17 cellular contexts compared by ENCODE assay signal in genomic region chr15:46170326-46170725, GRCh38.
A peak's percentile ranks its signal among the peaks of the same experiment; 100 is the strongest.
DNase-seq lines count a peak whose midpoint lies in the region; ATAC-seq and TF ChIP-seq lines count a peak whose summit lies in the region.
"Had no signal": no experiment of that assay in that cellular context is flagged by ENCODE, and none has a peak within 500 bp of the region (broad histone marks: within the 10 kb centered on the region; RNA-seq: fewer than 3 reads in every experiment).

No MANE protein-coding gene starts in this region.

- H3K4me1 Mint-ChIP-seq in MCF 10A (ENCODE audit: insufficient read depth, unreplicated experiment) = no peaks in the 10 kb centered on the region
- H3K4me1 Mint-ChIP-seq in stimulated activated naive B cell treated with anti-CD40 and anti-IgM and Interleukin-4, amounts not matched to agents 10 μg/mL and 1 μg/mL and 100 μg/mL, for 72 hours = no peaks in the 10 kb centered on the region
- H3K4me1 Mint-ChIP-seq: GM23338 had no signal

- no peak overlapping the region for H3K27ac ChIP-seq in mammary epithelial cell (ENCODE audit: insufficient read depth, low read depth, low read length)
- H3K27ac ChIP-seq: 22Rv1, A549, C4-2B had no signal

- no peaks in the 10 kb centered on the region for H3K36me3 ChIP-seq in mammary epithelial cell (ENCODE audit: insufficient read depth, low read length)

- dilution Hi-C loops in mammary epithelial cell (cut with HindIII; ENCODE audit: low sequenced_read_pairs) = no loop called here

- DNase-seq in mammary epithelial cell (peak; percentile 3), MCF 10A (ENCODE audit: unreplicated experiment) (no peak), SK-MEL-5 (ENCODE audit: low read depth, low spot score) (peak; percentile 4), foreskin melanocyte (peak; percentile 81)
- no peak for DNase-seq in stimulated activated naive B cell treated with anti-CD40 and anti-IgM and Interleukin-4, amounts not matched to agents 10 μg/mL and 1 μg/mL and 100 μg/mL, for 72 hours
- no peak for DNase-seq in activated CD8-positive, alpha-beta memory T cell treated with anti-CD3 and anti-CD28 coated beads, Interleukin-2, amount 50 U/mL, for 4 hours
- no peak for DNase-seq in activated CD4-positive, CD25-positive, alpha-beta regulatory T cell (lab: John Stamatoyannopoulos, UW)
- DNase-seq: AML-193; CD4-positive, alpha-beta T cell; DMS153; DMS79; GDM1; HCEC 1CT had no signal

- no peaks in the 10 kb centered on the region for H3K36me3 Mint-ChIP-seq in MCF 10A (ENCODE audit: insufficient read depth, unreplicated experiment)
- H3K36me3 Mint-ChIP-seq in stimulated activated naive B cell treated with anti-CD40 and anti-IgM and Interleukin-4, amounts not matched to agents 10 μg/mL and 1 μg/mL and 100 μg/mL, for 72 hours = no peaks in the 10 kb centered on the region

- no peaks in the 10 kb centered on the region for H4K20me1 ChIP-seq in mammary epithelial cell (ENCODE audit: insufficient read depth, low read length)

- no peak overlapping the region for H2AFZ ChIP-seq in mammary epithelial cell (ENCODE audit: low read depth, low read length)
- H2AFZ ChIP-seq: GM23338 had no signal

- ATAC-seq in stimulated activated naive B cell treated with anti-CD40 and anti-IgM and Interleukin-4, amounts not matched to agents 10 μg/mL and 1 μg/mL and 100 μg/mL, for 72 hours (replicated peaks) = no peak
- ATAC-seq: A549, GM23338 had no signal

- intact Hi-C loops in mammary epithelial cell (cut with micrococcal nuclease) = no loop called here
- intact Hi-C loops in MCF 10A (cut with micrococcal nuclease) = no loop called here

- no TSS peak for BruUV-seq in mammary epithelial cell (replicated peaks; lab: Mats Ljungman, UMichigan)
- no TSS peak for BruUV-seq in MCF 10A (replicated peaks; lab: Mats Ljungman, UMichigan)

- peaks cover 13% of the 10 kb centered on the region for H3K9me3 Mint-ChIP-seq in MCF 10A (ENCODE audit: unreplicated experiment)
- peaks cover 4 to 12% of the 10 kb centered on the region in 2 donors for H3K9me3 Mint-ChIP-seq in stimulated activated naive B cell treated with anti-CD40 and anti-IgM and Interleukin-4, amounts not matched to agents 10 μg/mL and 1 μg/mL and 100 μg/mL, for 72 hours

- H3K27ac Mint-ChIP-seq in MCF 10A (ENCODE audit: low read depth, unreplicated experiment) = no peak overlapping the region
- no peak overlapping the region for H3K27ac Mint-ChIP-seq in stimulated activated naive B cell treated with anti-CD40 and anti-IgM and Interleukin-4, amounts not matched to agents 10 μg/mL and 1 μg/mL and 100 μg/mL, for 72 hours
- H3K27ac Mint-ChIP-seq: CD4-positive, alpha-beta T cell; GM23338 had no signal

- H3K4me1 ChIP-seq in mammary epithelial cell (ENCODE audit: insufficient read depth, low read length) = no peaks in the 10 kb centered on the region
- H3K4me1 ChIP-seq: A549 had no signal

- H3K27me3 Mint-ChIP-seq in MCF 10A (ENCODE audit: insufficient read depth, unreplicated experiment) = no peaks in the 10 kb centered on the region
- H3K27me3 Mint-ChIP-seq in stimulated activated naive B cell treated with anti-CD40 and anti-IgM and Interleukin-4, amounts not matched to agents 10 μg/mL and 1 μg/mL and 100 μg/mL, for 72 hours = no peaks in the 10 kb centered on the region
- H3K27me3 Mint-ChIP-seq: CD4-positive, alpha-beta T cell had no signal

- no peak overlapping the region for H3K4me2 ChIP-seq in mammary epithelial cell (ENCODE audit: insufficient read depth, low read depth, low read length)
- H3K4me2 ChIP-seq: A549, GM23338 had no signal

- no peaks in the 10 kb centered on the region for H3K27me3 ChIP-seq in mammary epithelial cell (ENCODE audit: insufficient read depth, low read length)

- peaks cover 6% of the 10 kb centered on the region for H3K9me3 ChIP-seq in mammary epithelial cell (replicated peaks; ENCODE audit: insufficient read depth, low read length)
- H3K9me3 ChIP-seq: A549 had no signal

- no peak overlapping the region for H3K4me3 ChIP-seq in mammary epithelial cell (replicated peaks in 1 of 3; ENCODE audit: insufficient read depth in 1 of 3, low read depth in 2 of 3, low read length in 3 of 3)
- H3K4me3 ChIP-seq: A549, GM23338 had no signal

- CTCF ChIA-PET in mammary epithelial cell (lab: Charles Lee; ENCODE audit: low non-redundant PET) = no interaction called here
- CTCF ChIA-PET in MCF 10A (lab: Yijun Ruan, JAX) = interaction anchor here (1.0 kb wide), 1 partner anchor 131 kb away, joined by 4 read pairs; no protein-coding TSS in a partner anchor

- H3K9ac ChIP-seq in mammary epithelial cell (ENCODE audit: insufficient read depth, low read length) = no peak overlapping the region

- in situ Hi-C loops in mammary epithelial cell (cut with MboI; ENCODE audit: low sequenced_read_pairs in 2 of 2) (no loop called here), SK-MEL-5 (cut with HindIII; ENCODE audit: low pct_unique_long_range_greater_than_20kb, low sequenced_read_pairs) (no loop called here)

- 79% methylated on average over 3 of the region's 3 CpGs for WGBS in mammary epithelial cell (ENCODE audit: low coverage, missing lambda C conversion rate)

- no peaks in the 10 kb centered on the region for H3K79me2 ChIP-seq in mammary epithelial cell (ENCODE audit: insufficient read depth, low read length)

- H3K4me3 Mint-ChIP-seq in MCF 10A (ENCODE audit: unreplicated experiment) = no peak overlapping the region
- no peak overlapping the region for H3K4me3 Mint-ChIP-seq in stimulated activated naive B cell treated with anti-CD40 and anti-IgM and Interleukin-4, amounts not matched to agents 10 μg/mL and 1 μg/mL and 100 μg/mL, for 72 hours
- H3K4me3 Mint-ChIP-seq: CD4-positive, alpha-beta T cell; GM23338 had no signal

- TF ChIP-seq CTCF in mammary epithelial cell (conservative IDR thresholded peaks at IDR 0.05 in 1 of 2, IDR thresholded peaks at IDR 0.05 in 1 of 2; ENCODE audit: extremely low read depth in 1 of 2, insufficient read depth in 1 of 2, low read depth in 1 of 2, low read length in 2 of 2) (no peak), MCF 10A (IDR thresholded peaks at IDR 0.05; ENCODE audit: unreplicated experiment) (no peak)

- POLR2A ChIA-PET in MCF 10A (lab: Yijun Ruan, JAX) = no interaction called here

Comparison
In these comparisons a context has a peak if more than half of its experiments do, and no peak if none do; other contexts are left out.
1. DNase-seq: peak in mammary epithelial cell (single experiment), SK-MEL-5 (single experiment) and foreskin melanocyte (single experiment); none in MCF 10A (single experiment), stimulated activated naive B cell treated with anti-CD40 and anti-IgM and Interleukin-4, amounts not matched to agents 10 μg/mL and 1 μg/mL and 100 μg/mL, for 72 hours (single experiment), activated CD8-positive, alpha-beta memory T cell treated with anti-CD3 and anti-CD28 coated beads, Interleukin-2, amount 50 U/mL, for 4 hours (single experiment) and activated CD4-positive, CD25-positive, alpha-beta regulatory T cell (0 of 4).